Comparison of ENCODE assay signal across 8 cellular contexts in the genomic region with DNA sequence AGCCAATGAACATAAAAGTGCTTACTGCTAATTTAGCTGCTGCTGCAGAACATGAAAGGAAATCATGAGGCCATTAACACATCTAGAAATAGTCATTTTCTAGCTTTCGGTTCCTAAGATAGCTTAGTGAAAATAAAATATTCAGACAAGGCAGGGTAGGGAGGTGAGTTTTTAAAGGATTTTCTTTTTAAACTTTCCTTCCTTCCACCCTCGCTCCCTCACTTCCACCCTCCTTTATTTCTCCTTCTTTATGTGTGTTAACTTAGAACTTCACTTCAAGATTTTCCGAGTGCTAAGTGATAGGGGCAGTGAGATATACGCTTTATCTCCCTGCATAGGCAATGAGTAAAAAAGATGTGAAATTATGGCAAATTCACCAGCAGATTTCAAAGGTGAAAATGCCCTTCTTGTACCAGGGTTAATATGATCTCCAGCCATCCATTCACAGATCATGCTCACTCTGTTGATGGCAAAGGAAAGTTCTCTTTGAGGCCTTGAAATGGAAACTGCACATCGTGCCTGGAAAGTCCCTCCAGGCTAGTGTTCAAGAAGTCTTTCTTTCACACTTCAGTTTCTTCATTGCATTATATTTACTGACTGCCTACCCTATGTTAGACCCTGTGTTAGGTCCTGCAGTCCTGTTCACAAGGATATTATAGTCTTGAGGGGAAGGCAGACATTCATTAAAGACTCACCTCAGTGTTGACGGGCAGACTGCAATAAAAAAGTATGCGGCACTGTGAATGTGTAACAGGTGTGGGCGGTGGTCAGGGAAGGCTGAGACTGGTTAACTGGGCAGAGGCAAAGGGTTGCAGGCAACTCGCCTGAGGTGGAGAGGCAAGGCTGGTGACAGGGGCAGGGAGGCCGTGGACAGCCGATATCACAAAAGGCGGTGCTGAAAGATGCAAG.
DNase-seq lines count a peak whose midpoint lies in the region; ATAC-seq and TF ChIP-seq lines count a peak whose summit lies in the region.

No MANE protein-coding gene starts in this region.

- peaks cover 48% of the 10 kb centered on the region for H3K4me1 Mint-ChIP-seq in activated CD8-positive, alpha-beta T cell treated with anti-CD3 and anti-CD28 coated beads for 36 hours (ENCODE audit: low read depth)
- H3K4me1 Mint-ChIP-seq in activated CD8-positive, alpha-beta T cell treated with anti-CD3 and anti-CD28 coated beads, Interleukin-2, amount 10 ng/mL, durations not matched to agents 7 days and 5 days (ENCODE audit: low read depth), result peaks cover 5% of the 10 kb centered on the region

- dilution Hi-C loops in mammary epithelial cell (cut with HindIII; ENCODE audit: low sequenced_read_pairs), result no loop called here

- H3K27me3 Mint-ChIP-seq in activated CD8-positive, alpha-beta T cell treated with anti-CD3 and anti-CD28 coated beads for 36 hours, result no peaks in the 10 kb centered on the region
- no peaks in the 10 kb centered on the region for H3K27me3 Mint-ChIP-seq in activated CD8-positive, alpha-beta T cell treated with anti-CD3 and anti-CD28 coated beads, Interleukin-2, amount 10 ng/mL, durations not matched to agents 7 days and 5 days (ENCODE audit: low read depth)

- no TSS peak for BruUV-seq in mammary epithelial cell (replicated peaks; lab: Mats Ljungman, UMichigan)

- H3K9me3 ChIP-seq in mammary epithelial cell (replicated peaks; ENCODE audit: insufficient read depth, low read length), result no peaks in the 10 kb centered on the region

- H3K9me3 Mint-ChIP-seq in activated CD8-positive, alpha-beta T cell treated with anti-CD3 and anti-CD28 coated beads for 36 hours, result peaks cover 18% of the 10 kb centered on the region
- no peaks in the 10 kb centered on the region for H3K9me3 Mint-ChIP-seq in activated CD8-positive, alpha-beta T cell treated with anti-CD3 and anti-CD28 coated beads, Interleukin-2, amount 10 ng/mL, durations not matched to agents 7 days and 5 days (ENCODE audit: insufficient read depth)

- peak; percentile 82 for ATAC-seq in activated CD8-positive, alpha-beta T cell treated with anti-CD3 and anti-CD28 coated beads for 36 hours
- no peak for ATAC-seq in activated CD8-positive, alpha-beta T cell treated with anti-CD3 and anti-CD28 coated beads, Interleukin-2, amount 10 ng/mL, durations not matched to agents 7 days and 5 days
- peak; percentile 53 for ATAC-seq in HG02981 (IDR thresholded peaks at IDR 0.05; ENCODE audit: unreplicated experiment)
- ATAC-seq in omental fat pad (ENCODE audit: low FRiP score), result no peak

- H3K79me2 ChIP-seq in mammary epithelial cell (ENCODE audit: insufficient read depth, low read length), result no peaks in the 10 kb centered on the region

- no peak overlapping the region for H3K4me2 ChIP-seq in mammary epithelial cell (ENCODE audit: insufficient read depth, low read depth, low read length)

- H4K20me1 ChIP-seq in mammary epithelial cell (ENCODE audit: insufficient read depth, low read length), result no peaks in the 10 kb centered on the region

- H3K4me1 ChIP-seq in mammary epithelial cell (ENCODE audit: insufficient read depth, low read length), result no peaks in the 10 kb centered on the region

- POLR2A ChIA-PET in activated CD8-positive, alpha-beta T cell treated with anti-CD3 and anti-CD28 coated beads for 36 hours (lab: Charles Lee), result no interaction called here
- POLR2A ChIA-PET in activated CD8-positive, alpha-beta T cell treated with anti-CD3 and anti-CD28 coated beads, Interleukin-2, amount 10 ng/mL, durations not matched to agents 7 days and 5 days (lab: Charles Lee), result no interaction called here

- no peak overlapping the region for H3K9ac ChIP-seq in mammary epithelial cell (ENCODE audit: insufficient read depth, low read length)

- CTCF ChIA-PET in activated CD8-positive, alpha-beta T cell treated with anti-CD3 and anti-CD28 coated beads for 36 hours (lab: Charles Lee), result interaction anchor here (1.0 kb wide), 1 partner anchor 8 kb away, joined by 4 read pairs; no protein-coding TSS in a partner anchor
- CTCF ChIA-PET in activated CD8-positive, alpha-beta T cell treated with anti-CD3 and anti-CD28 coated beads, Interleukin-2, amount 10 ng/mL, durations not matched to agents 7 days and 5 days (lab: Charles Lee), result no interaction called here
- CTCF ChIA-PET in mammary epithelial cell (lab: Charles Lee; ENCODE audit: low non-redundant PET), result no interaction called here

- H3K36me3 ChIP-seq in mammary epithelial cell (ENCODE audit: insufficient read depth, low read length), result no peaks in the 10 kb centered on the region

- in situ Hi-C loops in mammary epithelial cell (cut with MboI; ENCODE audit: low sequenced_read_pairs in 2 of 2), result no loop called here

- peak; percentile 65 for DNase-seq in activated CD8-positive, alpha-beta T cell treated with anti-CD3 and anti-CD28 coated beads for 36 hours
- DNase-seq in activated CD8-positive, alpha-beta T cell treated with anti-CD3 and anti-CD28 coated beads, Interleukin-2, amount 10 ng/mL, durations not matched to agents 7 days and 5 days, result no peak
- DNase-seq in activated T-cell treated with anti-CD3 and anti-CD28 coated beads, Interleukin-2, amount 50 U/mL, for 48 hours, result peak; percentile 45 to 47
- peak; percentile 17 for DNase-seq in stimulated activated naive CD4-positive, alpha-beta T cell treated with Interleukin-2 at 50 U/mL for 16 hours (lab: John Stamatoyannopoulos, UW)
- DNase-seq in AML-193 (lab: John Stamatoyannopoulos, UW) (no peak), mammary epithelial cell (no peak), omental fat pad (ENCODE audit: low spot score) (no peak)

- no peak overlapping the region for H3K27ac ChIP-seq in mammary epithelial cell (ENCODE audit: insufficient read depth, low read depth, low read length)

- peak overlapping the region; percentile 89 for H3K27ac Mint-ChIP-seq in activated CD8-positive, alpha-beta T cell treated with anti-CD3 and anti-CD28 coated beads for 36 hours
- H3K27ac Mint-ChIP-seq in activated CD8-positive, alpha-beta T cell treated with anti-CD3 and anti-CD28 coated beads, Interleukin-2, amount 10 ng/mL, durations not matched to agents 7 days and 5 days, result no peak overlapping the region

- intact Hi-C loops in activated CD8-positive, alpha-beta T cell treated with anti-CD3 and anti-CD28 coated beads for 36 hours (cut with micrococcal nuclease), result loop anchor here (2.0 kb wide), 1 partner anchor 40 kb away; no protein-coding TSS in a partner anchor
- intact Hi-C loops in mammary epithelial cell (cut with micrococcal nuclease), result no loop called here

- H3K4me3 Mint-ChIP-seq in activated CD8-positive, alpha-beta T cell treated with anti-CD3 and anti-CD28 coated beads for 36 hours, result peak overlapping the region; percentile 51
- no peak overlapping the region for H3K4me3 Mint-ChIP-seq in activated CD8-positive, alpha-beta T cell treated with anti-CD3 and anti-CD28 coated beads, Interleukin-2, amount 10 ng/mL, durations not matched to agents 7 days and 5 days

- no peak for TF ChIP-seq CTCF in activated CD8-positive, alpha-beta T cell treated with anti-CD3 and anti-CD28 coated beads for 36 hours (IDR thresholded peaks at IDR 0.05)
- TF ChIP-seq CTCF in mammary epithelial cell (conservative IDR thresholded peaks at IDR 0.05 in 1 of 2, IDR thresholded peaks at IDR 0.05 in 1 of 2; ENCODE audit: extremely low read depth in 1 of 2, insufficient read depth in 1 of 2, low read depth in 1 of 2, low read length in 2 of 2) (no peak), omental fat pad (IDR thresholded peaks at IDR 0.05) (no peak)

- H3K4me3 ChIP-seq in mammary epithelial cell (replicated peaks in 1 of 3; ENCODE audit: insufficient read depth in 1 of 3, low read depth in 2 of 3, low read length in 3 of 3), result no peak overlapping the region

- 82% methylated on average over 12 of the region's 12 CpGs for WGBS in mammary epithelial cell (ENCODE audit: low coverage, missing lambda C conversion rate)

- H2AFZ ChIP-seq in mammary epithelial cell (ENCODE audit: low read depth, low read length), result no peak overlapping the region

- H3K36me3 Mint-ChIP-seq in activated CD8-positive, alpha-beta T cell treated with anti-CD3 and anti-CD28 coated beads for 36 hours (ENCODE audit: low read depth), result peaks cover 9% of the 10 kb centered on the region
- no peaks in the 10 kb centered on the region for H3K36me3 Mint-ChIP-seq in activated CD8-positive, alpha-beta T cell treated with anti-CD3 and anti-CD28 coated beads, Interleukin-2, amount 10 ng/mL, durations not matched to agents 7 days and 5 days (ENCODE audit: low read depth)

- H3K27me3 ChIP-seq in mammary epithelial cell (ENCODE audit: insufficient read depth, low read length), result no peaks in the 10 kb centered on the region

Comparison
In these comparisons a context has a peak if more than half of its experiments do, and no peak if none do; other contexts are left out.
1. ATAC-seq: peak in activated CD8-positive, alpha-beta T cell treated with anti-CD3 and anti-CD28 coated beads for 36 hours (single experiment) and HG02981 (single experiment); none in activated CD8-positive, alpha-beta T cell treated with anti-CD3 and anti-CD28 coated beads, Interleukin-2, amount 10 ng/mL, durations not matched to agents 7 days and 5 days (single experiment) and omental fat pad (single experiment).
2. DNase-seq: peak in activated CD8-positive, alpha-beta T cell treated with anti-CD3 and anti-CD28 coated beads for 36 hours (single experiment), activated T-cell treated with anti-CD3 and anti-CD28 coated beads, Interleukin-2, amount 50 U/mL, for 48 hours (2 of 2) and stimulated activated naive CD4-positive, alpha-beta T cell treated with Interleukin-2 at 50 U/mL for 16 hours (single experiment); none in activated CD8-positive, alpha-beta T cell treated with anti-CD3 and anti-CD28 coated beads, Interleukin-2, amount 10 ng/mL, durations not matched to agents 7 days and 5 days (single experiment), AML-193 (0 of 2), mammary epithelial cell (single experiment) and omental fat pad (single experiment).